21 cellular contexts compared by ENCODE assay signal in genomic region chr17:31918701-31919128, GRCh38.
"Had no signal": no experiment of that assay in that cellular context is flagged by ENCODE, and none has a peak within 500 bp of the region (broad histone marks: within the 10 kb centered on the region; RNA-seq: fewer than 3 reads in every experiment).

No MANE protein-coding gene starts in this region.

- H3K9me3 ChIP-seq: sigmoid colon had no signal

- H3K27me3 Mint-ChIP-seq: type B pancreatic cell had no signal

- H3K4me1 Mint-ChIP-seq: immature natural killer cell, T-cell had no signal

- H3K4me3 ChIP-seq: lung, sigmoid colon had no signal

- H3K36me3 ChIP-seq: brain microvascular endothelial cell, sigmoid colon had no signal

- H3K9me3 Mint-ChIP-seq: immature natural killer cell; naive thymus-derived CD8-positive, alpha-beta T cell; T-cell; type B pancreatic cell had no signal

- FAIRE-seq: endometrium had no signal

- H3K4me3 Mint-ChIP-seq: activated CD8-positive, alpha-beta T cell treated with anti-CD3 and anti-CD28 coated beads, Interleukin-2, amount 10 ng/mL, durations not matched to agents 7 days and 5 days; immature natural killer cell; T-cell; type B pancreatic cell had no signal

- ATAC-seq: activated CD8-positive, alpha-beta T cell treated with anti-CD3 and anti-CD28 coated beads, Interleukin-2, amount 10 ng/mL, durations not matched to agents 7 days and 5 days; esophagus mucosa; left colon; naive thymus-derived CD8-positive, alpha-beta T cell; T-cell had no signal

- DNase-seq: activated CD8-positive, alpha-beta T cell treated with anti-CD3 and anti-CD28 coated beads, Interleukin-2, amount 10 ng/mL, durations not matched to agents 7 days and 5 days; activated naive CD4-positive, alpha-beta T cell treated with Interleukin-2 at 50 U/mL for 16 hours; amniotic stem cell; brain microvascular endothelial cell; cerebellar nuclear complex; glutamatergic neuron; immature natural killer cell; left colon; naive thymus-derived CD8-positive, alpha-beta T cell; occipital lobe; sigmoid colon; stimulated activated CD4-positive, alpha-beta T cell treated with anti-CD3 and anti-CD28 coated beads, Interleukin-12 subunit alpha, Interleukin-12 subunit beta, amount 100 ng/mL, for 4 hours; stimulated activated CD4-positive, alpha-beta T cell treated with anti-CD3 and anti-CD28 coated beads, Interleukin-2, amount 100 ng/mL, for 48 hours; stimulated activated naive CD4-positive, alpha-beta T cell treated with Interleukin-2 at 50 U/mL for 16 hours; T-cell; T1000 had no signal

- H3K27me3 ChIP-seq: brain microvascular endothelial cell had no signal

- H3K27ac Mint-ChIP-seq: activated CD8-positive, alpha-beta T cell treated with anti-CD3 and anti-CD28 coated beads, Interleukin-2, amount 10 ng/mL, durations not matched to agents 7 days and 5 days; immature natural killer cell; naive thymus-derived CD8-positive, alpha-beta T cell; T-cell; type B pancreatic cell had no signal

- H3K27ac ChIP-seq: brain microvascular endothelial cell, sigmoid colon, VCaP had no signal

- H3K36me3 Mint-ChIP-seq: immature natural killer cell, T-cell, type B pancreatic cell had no signal
